In genomic region chr12:27130859-27131258, GRCh38 we compare ENCODE assay signal across 17 cellular contexts. TPM values are rescaled to one million over a fixed set of nuclear protein-coding genes. Genes with fewer than 3 reads are reported as not detected.
"Had no signal": no experiment of that assay in that cellular context is flagged by ENCODE, and none has a peak within 500 bp of the region (broad histone marks: within the 10 kb centered on the region; RNA-seq: fewer than 3 reads in every experiment).

No MANE protein-coding gene starts in this region.

RNA-seq across cellular contexts. Expression of gene C12orf71, which starts 48.5 kb away (rescaled TPM):
- total RNA-seq: activated CD4-positive, alpha-beta memory T cell treated with anti-CD3 and anti-CD28 coated beads, Interleukin-2, amount 10 ng/mL, durations not matched to agents 7 days and 5 days; activated CD4-positive, alpha-beta T cell treated with anti-CD3 and anti-CD28 coated beads for 36 hours; activated CD4-positive, alpha-beta T cell treated with anti-CD3 and anti-CD28 coated beads, Interleukin-2, amount 10 ng/mL, durations not matched to agents 7 days and 5 days; activated CD8-positive, alpha-beta memory T cell treated with anti-CD3 and anti-CD28 coated beads, Interleukin-2, amount 10 ng/mL, durations not matched to agents 7 days and 5 days; activated CD8-positive, alpha-beta T cell treated with anti-CD3 and anti-CD28 coated beads, Interleukin-2, amount 10 ng/mL, durations not matched to agents 7 days and 5 days; activated naive CD8-positive, alpha-beta T cell treated with anti-CD3 and anti-CD28 coated beads, Interleukin-2, amount 10 ng/mL, durations not matched to agents 7 days and 5 days; activated T-helper 2 cell treated with anti-CD3 and anti-CD28 coated beads, Interferon-gamma antibody, Interleukin-2, Interleukin-4, amounts not matched to agents 10 μg/mL and 5 μg/mL and 100 μg/mL, durations not matched to agents 14 hours and 24 hours and 36 hours; ascending aorta; body of pancreas; breast epithelium; cardiac septum; cerebellum; T-helper 1 cell treated with Interleukin-12 subunit alpha and Interleukin-12 subunit beta and Interleukin-4 antibody, amounts not matched to agents 30 ng/mL and 1 ng/mL, for 36 hours; T-helper 17 cell; T-helper 2 cell treated with Interferon-gamma antibody and Interleukin-4, amounts not matched to agents 100 ng/mL and 5 ng/mL, for 36 hours; WTC11 had no signal
- polyA plus RNA-seq: adipose tissue had no signal
